8 cellular contexts compared by ENCODE assay signal in genomic region chr6:107491059-107491609, GRCh38. TPM values are rescaled to one million over a fixed set of nuclear protein-coding genes. Genes with fewer than 3 reads are reported as not detected.
DNase-seq lines count a peak whose midpoint lies in the region; ATAC-seq, FAIRE-seq and TF ChIP-seq lines count a peak whose summit lies in the region.

No MANE protein-coding gene starts in this region.

- H3K27me3 ChIP-seq in endothelial cell of umbilical vein (ENCODE audit: control insufficient read depth in 2 of 2, insufficient read depth in 2 of 2, low read length in 2 of 2) (peaks cover 13 to 22% of the 10 kb centered on the region in 2 experiments), transverse colon (peaks cover 67% of the 10 kb centered on the region)

- peak; percentile 5 for DNase-seq in activated naive CD4-positive, alpha-beta T cell treated with anti-CD3 and anti-CD28 coated beads for 36 hours
- no peak for DNase-seq in activated naive CD4-positive, alpha-beta T cell (lab: John Stamatoyannopoulos, UW)
- DNase-seq in T-helper 17 cell (peak in 1 of 3 donors; percentile 11), endothelial cell of umbilical vein (ENCODE audit: low read depth, low spot score) (peak; percentile 63), mesothelial cell of epicardium (ENCODE audit: low spot score in 2 of 2, unreplicated experiment in 2 of 2) (peak; percentile 26 to 59), transverse colon (peak; percentile 55), SW 1271 (lab: John Stamatoyannopoulos, UW) (no peak)

- intact Hi-C loops in activated naive CD4-positive, alpha-beta T cell treated with anti-CD3 and anti-CD28 coated beads for 36 hours (cut with micrococcal nuclease), result loop anchor here (2.0 kb wide), 1 partner anchor 166 kb away; no protein-coding TSS in a partner anchor
- intact Hi-C loops in endothelial cell of umbilical vein (cut with micrococcal nuclease), result loop anchor here (1.0 to 10.0 kb wide), 5 partner anchors 111 to 466 kb away; partner anchors contain the start of genes BEND3, MTRES1 and SEC63
- intact Hi-C loops in transverse colon (cut with DNase I; ENCODE audit: low total_unique reads), result no loop called here

- no peaks in the 10 kb centered on the region for H3K9me1 ChIP-seq in endothelial cell of umbilical vein (replicated peaks; ENCODE audit: control insufficient read depth, extremely low read depth, insufficient read depth, low read length)

- H3K27ac ChIP-seq in endothelial cell of umbilical vein (ENCODE audit: insufficient read depth, low read depth, low read length) (peak overlapping the region; percentile 59), transverse colon (peak overlapping the region; percentile 81 to 92 (median 85))

- H3K36me3 ChIP-seq in endothelial cell of umbilical vein (ENCODE audit: control insufficient read depth in 2 of 2, extremely low read depth in 1 of 2, insufficient read depth in 2 of 2, low read length in 2 of 2), result no peaks in the 10 kb centered on the region
- no peaks in the 10 kb centered on the region for H3K36me3 ChIP-seq in transverse colon

- TF ChIP-seq CTCF in endothelial cell of umbilical vein (IDR thresholded peaks at IDR 0.05; ENCODE audit: extremely low read depth in 1 of 2, insufficient read depth in 1 of 2, low read depth in 1 of 2, low read length in 2 of 2) (no peak), mesothelial cell of epicardium (IDR thresholded peaks at IDR 0.05; ENCODE audit: unreplicated experiment) (no peak), transverse colon (IDR thresholded peaks at IDR 0.05) (no peak)

- no peak for FAIRE-seq in endothelial cell of umbilical vein (lab: Jason Lieb, UNC)

- H3K27me3 Mint-ChIP-seq in activated naive CD4-positive, alpha-beta T cell treated with anti-CD3 and anti-CD28 coated beads for 36 hours (ENCODE audit: low read depth), result peaks cover 47% of the 10 kb centered on the region
- peaks cover 44% of the 10 kb centered on the region for H3K27me3 Mint-ChIP-seq in T-helper 17 cell
- H3K27me3 Mint-ChIP-seq in mesothelial cell of epicardium (ENCODE audit: low read depth), result peaks cover 55% of the 10 kb centered on the region

- peaks cover 15% of the 10 kb centered on the region for H3K4me1 Mint-ChIP-seq in activated naive CD4-positive, alpha-beta T cell treated with anti-CD3 and anti-CD28 coated beads for 36 hours (ENCODE audit: low read depth)
- H3K4me1 Mint-ChIP-seq in T-helper 17 cell, result peaks cover 23% of the 10 kb centered on the region
- peaks cover 31% of the 10 kb centered on the region for H3K4me1 Mint-ChIP-seq in mesothelial cell of epicardium

- H3K9me3 ChIP-seq in T-helper 17 cell (ENCODE audit: control insufficient read depth, low read length, poor library complexity, severe bottlenecking), result no peaks in the 10 kb centered on the region
- H3K9me3 ChIP-seq in endothelial cell of umbilical vein (replicated peaks; ENCODE audit: control insufficient read depth, insufficient read depth, low read length), result no peaks in the 10 kb centered on the region
- H3K9me3 ChIP-seq in transverse colon, result no peaks in the 10 kb centered on the region

- 4% methylated on average over 31 of the region's 40 CpGs; no CpG with 5 or more reads in 1 of the 2 donors for WGBS in transverse colon (ENCODE audit: low coverage in 1 of 2), 2 donors

- CTCF ChIA-PET in activated naive CD4-positive, alpha-beta T cell treated with anti-CD3 and anti-CD28 coated beads for 36 hours (lab: Charles Lee), result interaction anchor here (1.4 kb wide), 1 partner anchor 173 kb away, joined by 4 read pairs; no protein-coding TSS in a partner anchor
- CTCF ChIA-PET in endothelial cell of umbilical vein (lab: Charles Lee), result interaction anchor here (1.1 to 4.0 kb wide), 4 partner anchors 19 to 357 kb away, joined by 4 to 17 read pairs (median 8); no protein-coding TSS in a partner anchor

- peaks cover 62% of the 10 kb centered on the region for H3K4me1 ChIP-seq in endothelial cell of umbilical vein (ENCODE audit: control insufficient read depth, extremely low read depth, insufficient read depth, low read length)
- peaks cover 7 to 43% (median 25%) of the 10 kb centered on the region in 4 donors for H3K4me1 ChIP-seq in transverse colon

- H3K4me3 ChIP-seq in endothelial cell of umbilical vein (replicated peaks in 1 of 3; ENCODE audit: insufficient read depth in 1 of 3, low read depth in 1 of 3, low read length in 3 of 3) (peak overlapping the region; percentile 61 to 99 (median 88)), transverse colon (peak overlapping the region; percentile 60 to 80 (median 70))

- H3K9me3 Mint-ChIP-seq in activated naive CD4-positive, alpha-beta T cell treated with anti-CD3 and anti-CD28 coated beads for 36 hours, result no peaks in the 10 kb centered on the region
- H3K9me3 Mint-ChIP-seq in mesothelial cell of epicardium, result no peaks in the 10 kb centered on the region

- H3K9ac ChIP-seq in endothelial cell of umbilical vein (replicated peaks; ENCODE audit: extremely low read depth, insufficient read depth, low read length), result peak overlapping the region; percentile 71

- peak overlapping the region; percentile 91 for H3K4me2 ChIP-seq in endothelial cell of umbilical vein (ENCODE audit: insufficient read depth, low read length)

- TF ChIP-seq POLR2A in endothelial cell of umbilical vein (IDR thresholded peaks at IDR 0.05; ENCODE audit: low read depth, low read length), result no peak
- TF ChIP-seq POLR2A in transverse colon (IDR thresholded peaks at IDR 0.05), result no peak

- H3K36me3 Mint-ChIP-seq in activated naive CD4-positive, alpha-beta T cell treated with anti-CD3 and anti-CD28 coated beads for 36 hours (ENCODE audit: low read depth), result no peaks in the 10 kb centered on the region
- peaks cover 9% of the 10 kb centered on the region for H3K36me3 Mint-ChIP-seq in T-helper 17 cell (ENCODE audit: low read depth)
- H3K36me3 Mint-ChIP-seq in mesothelial cell of epicardium, result no peaks in the 10 kb centered on the region

- H3K4me3 Mint-ChIP-seq in activated naive CD4-positive, alpha-beta T cell treated with anti-CD3 and anti-CD28 coated beads for 36 hours, result peak overlapping the region; percentile 80
- H3K4me3 Mint-ChIP-seq in T-helper 17 cell (peak overlapping the region; percentile 99), mesothelial cell of epicardium (no peak overlapping the region)

- POLR2A ChIA-PET in endothelial cell of umbilical vein (lab: Charles Lee), result interaction anchor here (1.2 kb wide), 1 partner anchor 32 kb away, joined by 3 read pairs; the partner anchor contains the start of gene PDSS2

- TF ChIP-seq EP300 in transverse colon (IDR thresholded peaks at IDR 0.05; ENCODE audit: low read depth), result no peak

- no peaks in the 10 kb centered on the region for H4K20me1 ChIP-seq in endothelial cell of umbilical vein (replicated peaks; ENCODE audit: control insufficient read depth, extremely low read depth, insufficient read depth, low read length)

- dilution Hi-C loops in endothelial cell of umbilical vein (cut with MboI; ENCODE audit: extremely low pct_ligation_motif_present, low sequenced_read_pairs), result no loop called here

- no TSS peak for BruUV-seq in endothelial cell of umbilical vein (replicated peaks; lab: Mats Ljungman, UMichigan)

- no peak overlapping the region for H3K27ac Mint-ChIP-seq in activated naive CD4-positive, alpha-beta T cell treated with anti-CD3 and anti-CD28 coated beads for 36 hours
- H3K27ac Mint-ChIP-seq in T-helper 17 cell (no peak overlapping the region), mesothelial cell of epicardium (no peak overlapping the region)

- in situ Hi-C loops in transverse colon (cut with MboI; ENCODE audit: low pct_ligation_motif_present in 1 of 4, low pct_unique_long_range_greater_than_20kb in 1 of 4, low sequenced_read_pairs in 3 of 4), result loop anchor here in 1 of 4 donors (25.0 kb wide), 1 partner anchor 171 kb away; no protein-coding TSS in a partner anchor

- peak overlapping the region; percentile 99 for H2AFZ ChIP-seq in endothelial cell of umbilical vein (ENCODE audit: low read depth, low read length)

- peaks cover 1% of the 10 kb centered on the region for H3K79me2 ChIP-seq in endothelial cell of umbilical vein (ENCODE audit: control insufficient read depth, insufficient read depth, low read length)

- ATAC-seq in T-helper 17 cell (no peak), GM18519 (IDR thresholded peaks at IDR 0.05; ENCODE audit: low FRiP score, unreplicated experiment) (no peak)

TF ChIP-seq in endothelial cell of umbilical vein, 7 proteins besides CTCF, POLR2A, EP300 and RAD21 (continues in another document):
- TF ChIP-seq MAX (IDR thresholded peaks at IDR 0.05; ENCODE audit: insufficient read depth, insufficient read length) (no peak), MYC (IDR thresholded peaks at IDR 0.05; ENCODE audit: low read depth, low read length) (no peak)

RNA-seq across cellular contexts. Expression of gene SOBP, which starts 1.2 kb away (rescaled TPM):
- total RNA-seq in activated naive CD4-positive, alpha-beta T cell treated with anti-CD3 and anti-CD28 coated beads for 36 hours, result under 1 TPM; 0.25 to 0.26 TPM
- total RNA-seq in T-helper 17 cell, result under 1 TPM in 1 of 2 donors, not detected in 1; 0.16 TPM
- total RNA-seq in endothelial cell of umbilical vein, result 6.1 and 6.6 TPM in 2 replicates
- 0.30 and 0.35 TPM in 2 replicates for polyA plus RNA-seq in endothelial cell of umbilical vein
- 0.48 and 0.63 TPM in 2 replicates for polyA plus RNA-seq in endothelial cell of umbilical vein (2011; cell fraction: cytosol; rRNA removed)
- 1.5 TPM in 2 replicates for polyA plus RNA-seq in endothelial cell of umbilical vein (2011; cell fraction: nucleus; rRNA removed)
- 3.0 and 3.6 TPM in 2 replicates for polyA plus RNA-seq in endothelial cell of umbilical vein (2012)
- polyA minus RNA-seq in endothelial cell of umbilical vein, result 0.85 and 1.2 TPM in 2 replicates
- polyA minus RNA-seq in endothelial cell of umbilical vein (2011; cell fraction: cytosol; rRNA and poly(A)+ RNA removed), result not detected
- 4.0 and 5.7 TPM in 2 replicates for polyA minus RNA-seq in endothelial cell of umbilical vein (2011; cell fraction: nucleus; rRNA and poly(A)+ RNA removed)
- 7.6 to 8.8 TPM (median 7.6 TPM) in 3 replicates for total RNA-seq in mesothelial cell of epicardium
- total RNA-seq in transverse colon, result 10 to 100 TPM in 1 of 4 donors, 1 to 10 TPM in 3; 2.6 to 15.9 (median 4.6) TPM

RNA-seq across cellular contexts. Expression of gene PDSS2, which starts 31.8 kb away (rescaled TPM):
- total RNA-seq in activated naive CD4-positive, alpha-beta T cell treated with anti-CD3 and anti-CD28 coated beads for 36 hours, result 10 to 100 TPM; 10.5 to 11.3 TPM
- 10 to 100 TPM; 11.4 to 12.3 TPM for total RNA-seq in T-helper 17 cell
- 9.3 and 10.6 TPM in 2 replicates for total RNA-seq in endothelial cell of umbilical vein
- polyA plus RNA-seq in endothelial cell of umbilical vein, result 6.3 and 7.6 TPM in 2 replicates
- polyA plus RNA-seq in endothelial cell of umbilical vein (2011; cell fraction: cytosol; rRNA removed), result 6.5 and 6.8 TPM in 2 replicates
- 5.1 and 5.5 TPM in 2 replicates for polyA plus RNA-seq in endothelial cell of umbilical vein (2011; cell fraction: nucleus; rRNA removed)
- polyA plus RNA-seq in endothelial cell of umbilical vein (2012), result 6.5 and 10.2 TPM in 2 replicates
- polyA minus RNA-seq in endothelial cell of umbilical vein, result 17.8 and 18.0 TPM in 2 replicates
- 11.4 TPM for polyA minus RNA-seq in endothelial cell of umbilical vein (2011; cell fraction: cytosol; rRNA and poly(A)+ RNA removed)
- polyA minus RNA-seq in endothelial cell of umbilical vein (2011; cell fraction: nucleus; rRNA and poly(A)+ RNA removed), result 34.0 and 35.5 TPM in 2 replicates
- 10.7 to 13.2 TPM (median 13.0 TPM) in 3 replicates for total RNA-seq in mesothelial cell of epicardium
- 10 to 100 TPM in 3 of 4 donors, 1 to 10 TPM in 1; 3.0 to 32.5 (median 15.6) TPM for total RNA-seq in transverse colon

Comparison
In these comparisons a context has a peak if more than half of its experiments do, and no peak if none do; other contexts are left out.
1. DNase-seq: peak in activated naive CD4-positive, alpha-beta T cell treated with anti-CD3 and anti-CD28 coated beads for 36 hours (single experiment), endothelial cell of umbilical vein (single experiment), mesothelial cell of epicardium (2 of 2) and transverse colon (single experiment); none in activated naive CD4-positive, alpha-beta T cell (0 of 4) and SW 1271 (0 of 2).